In the genomic region with DNA sequence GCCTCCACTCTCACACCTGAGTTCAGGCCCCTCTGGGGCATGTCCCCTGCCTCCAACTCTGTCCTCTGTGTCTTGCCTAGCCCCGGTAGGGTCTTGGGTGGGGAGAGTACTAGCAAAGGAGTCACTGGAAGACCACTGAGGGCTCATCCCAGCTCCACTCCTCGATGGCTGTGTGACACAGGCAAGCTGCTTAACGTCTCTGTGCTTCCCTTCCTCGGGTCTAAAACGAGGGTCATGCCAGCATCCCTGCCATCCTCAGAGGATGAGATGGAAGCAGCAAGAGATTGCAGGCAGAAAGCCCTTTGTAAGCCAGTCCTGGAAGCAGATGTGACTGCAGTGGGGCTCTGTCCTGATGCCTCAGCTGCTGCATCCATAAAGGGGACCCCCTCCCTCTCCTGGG, we compare ENCODE assay signal across 19 cellular contexts. TPM values are rescaled to one million over a fixed set of nuclear protein-coding genes. Genes with fewer than 3 reads are reported as not detected.
A peak's percentile ranks its signal among the peaks of the same experiment; 100 is the strongest.
DNase-seq lines count a peak whose midpoint lies in the region; ATAC-seq and TF ChIP-seq lines count a peak whose summit lies in the region.
"Had no signal": no experiment of that assay in that cellular context is flagged by ENCODE, and none has a peak within 500 bp of the region (broad histone marks: within the 10 kb centered on the region; RNA-seq: fewer than 3 reads in every experiment).

No MANE protein-coding gene starts in this region.

- H3K36me3 Mint-ChIP-seq in activated CD8-positive, alpha-beta T cell treated with anti-CD3 and anti-CD28 coated beads for 36 hours (ENCODE audit: low read depth): peaks cover 8% of the 10 kb centered on the region

- H3K36me3 ChIP-seq in left ventricle myocardium inferior (no peaks in the 10 kb centered on the region), lower lobe of right lung (no peaks in the 10 kb centered on the region)
- H3K36me3 ChIP-seq: heart left ventricle had no signal

- H3K9me3 ChIP-seq in left ventricle myocardium inferior (replicated peaks) (no peaks in the 10 kb centered on the region), lower lobe of right lung (no peaks in the 10 kb centered on the region)
- H3K9me3 ChIP-seq: heart left ventricle had no signal

- POLR2A ChIA-PET in activated CD8-positive, alpha-beta T cell treated with anti-CD3 and anti-CD28 coated beads for 36 hours (lab: Charles Lee): interaction anchor here (0.6 to 4.2 kb wide), 7 partner anchors 9 to 38 kb away, joined by 3 to 42 read pairs (median 14); partner anchors contain the start of gene VSIR

- ATAC-seq in Right ventricle myocardium inferior (no peak), lower lobe of right lung (no peak), omental fat pad (ENCODE audit: low FRiP score) (no peak)
- no peak for ATAC-seq in activated CD8-positive, alpha-beta T cell treated with anti-CD3 and anti-CD28 coated beads for 36 hours
- ATAC-seq: heart left ventricle had no signal

- peaks cover 22% of the 10 kb centered on the region for H3K4me1 ChIP-seq in left ventricle myocardium inferior
- peaks cover 43% of the 10 kb centered on the region for H3K4me1 ChIP-seq in lower lobe of right lung

- CTCF ChIA-PET in activated CD8-positive, alpha-beta T cell treated with anti-CD3 and anti-CD28 coated beads for 36 hours (lab: Charles Lee): interaction anchor here (0.9 to 1.8 kb wide), 5 partner anchors 11 to 39 kb away, joined by 3 to 8 read pairs (median 3); partner anchors contain the start of gene VSIR

- DNase-seq in Right ventricle myocardium inferior (ENCODE audit: missing footprints) (peak; percentile 0), left ventricle myocardium inferior (no peak), lower lobe of right lung (no peak), NCI-H2171 treated with DMSO at 0.1 percent for 48 hours (lab: John Stamatoyannopoulos, UW) (no peak), DMS 273 treated with DMSO at 0.1 percent for 48 hours (lab: John Stamatoyannopoulos, UW) (no peak), omental fat pad (ENCODE audit: low spot score) (no peak), NCI-H2196 (lab: John Stamatoyannopoulos, UW; ENCODE audit: unreplicated experiment) (no peak)
- DNase-seq in activated CD8-positive, alpha-beta T cell treated with anti-CD3 and anti-CD28 coated beads for 36 hours: no peak
- DNase-seq: activated B cell treated with CpG ODN at 0.5 μM for 24 hours; amniotic stem cell; central memory CD4-positive, alpha-beta T cell; effector CD8-positive, alpha-beta T cell; GF-D8; heart left ventricle; NCI-H446; retina had no signal

- H3K27me3 Mint-ChIP-seq in activated CD8-positive, alpha-beta T cell treated with anti-CD3 and anti-CD28 coated beads for 36 hours: no peaks in the 10 kb centered on the region
- H3K27me3 Mint-ChIP-seq: activated B cell treated with CpG ODN at 0.5 μM for 24 hours had no signal

- H3K4me3 Mint-ChIP-seq in activated CD8-positive, alpha-beta T cell treated with anti-CD3 and anti-CD28 coated beads for 36 hours: peak overlapping the region; percentile 76
- H3K4me3 Mint-ChIP-seq: activated B cell treated with CpG ODN at 0.5 μM for 24 hours, nephron had no signal

- H3K27me3 ChIP-seq in left ventricle myocardium inferior (ENCODE audit: low read depth) (no peaks in the 10 kb centered on the region), lower lobe of right lung (ENCODE audit: low read depth) (no peaks in the 10 kb centered on the region)
- H3K27me3 ChIP-seq: heart left ventricle had no signal

- no peak for TF ChIP-seq CTCF in left ventricle myocardium inferior (IDR thresholded peaks at IDR 0.05; ENCODE audit: borderline replicate concordance)
- no peak for TF ChIP-seq CTCF in activated CD8-positive, alpha-beta T cell treated with anti-CD3 and anti-CD28 coated beads for 36 hours (IDR thresholded peaks at IDR 0.05)
- no peak for TF ChIP-seq CTCF in lower lobe of right lung (IDR thresholded peaks at IDR 0.05)
- no peak for TF ChIP-seq CTCF in omental fat pad (IDR thresholded peaks at IDR 0.05)

- intact Hi-C loops in Right ventricle myocardium inferior (cut with DNase I): no loop called here
- intact Hi-C loops in left ventricle myocardium inferior (cut with micrococcal nuclease): no loop called here
- intact Hi-C loops in activated CD8-positive, alpha-beta T cell treated with anti-CD3 and anti-CD28 coated beads for 36 hours (cut with micrococcal nuclease): no loop called here
- intact Hi-C loops in lower lobe of right lung (cut with DNase I): no loop called here

- H3K4me3 ChIP-seq in left ventricle myocardium inferior (no peak overlapping the region), lower lobe of right lung (no peak overlapping the region)
- H3K4me3 ChIP-seq: heart left ventricle had no signal

- H3K27ac Mint-ChIP-seq in activated CD8-positive, alpha-beta T cell treated with anti-CD3 and anti-CD28 coated beads for 36 hours: peak overlapping the region; percentile 97
- H3K27ac Mint-ChIP-seq: nephron had no signal

- peaks cover 98% of the 10 kb centered on the region for H3K4me1 Mint-ChIP-seq in activated CD8-positive, alpha-beta T cell treated with anti-CD3 and anti-CD28 coated beads for 36 hours (ENCODE audit: low read depth)

- peaks cover 3% of the 10 kb centered on the region for H3K9me3 Mint-ChIP-seq in activated CD8-positive, alpha-beta T cell treated with anti-CD3 and anti-CD28 coated beads for 36 hours
- H3K9me3 Mint-ChIP-seq: activated B cell treated with CpG ODN at 0.5 μM for 24 hours, nephron had no signal

- H3K27ac ChIP-seq in left ventricle myocardium inferior (replicated peaks) (no peak overlapping the region), lower lobe of right lung (peak overlapping the region; percentile 77)

RNA-seq across cellular contexts. Expression of gene C10orf105, which starts 15.2 kb away (rescaled TPM):
- total RNA-seq in Right ventricle myocardium inferior (0.05 TPM), left ventricle myocardium inferior (0.05 TPM), lower lobe of right lung (0.32 TPM), omental fat pad (under 1 TPM; 0.16 to 0.56 (median 0.31) TPM)
- under 1 TPM; 0.16 to 0.27 TPM for total RNA-seq in activated CD8-positive, alpha-beta T cell treated with anti-CD3 and anti-CD28 coated beads for 36 hours
- total RNA-seq: activated B cell treated with CpG ODN at 0.5 μM for 24 hours, lung microvascular endothelial cell, M059J had no signal

RNA-seq across cellular contexts. Expression of gene VSIR, which starts 38.5 kb away (rescaled TPM):
- total RNA-seq in Right ventricle myocardium inferior: 140 TPM
- total RNA-seq in left ventricle myocardium inferior: 104 TPM
- total RNA-seq in activated CD8-positive, alpha-beta T cell treated with anti-CD3 and anti-CD28 coated beads for 36 hours: 10 to 100 TPM; 59.6 to 61.0 TPM
- 117 TPM for total RNA-seq in lower lobe of right lung
- total RNA-seq in omental fat pad: 100 to 1,000 TPM in 2 of 4 donors, 10 to 100 TPM in 2; 65.1 to 119 (median 86.3) TPM
